In the genomic region with DNA sequence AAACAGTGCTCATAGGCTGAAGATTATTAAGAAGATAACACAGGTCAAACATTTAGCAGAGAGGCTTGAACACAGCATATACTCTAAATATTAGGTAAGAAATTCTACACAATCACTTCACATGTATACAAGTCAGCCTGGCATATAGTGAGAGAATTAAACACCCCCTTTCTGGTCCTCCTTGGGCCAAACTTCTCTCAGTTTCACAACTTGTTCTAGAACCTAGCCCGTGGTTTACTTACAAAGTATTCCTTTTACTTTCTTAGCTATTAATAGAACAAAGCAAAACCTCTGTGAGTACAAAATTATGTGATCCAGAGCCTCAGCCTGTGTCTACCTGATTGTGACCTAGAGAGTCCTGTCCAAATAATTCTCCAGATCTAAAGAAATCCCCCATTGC, we compare ENCODE assay signal across 1 cellular context.
TF ChIP-seq lines count a peak whose summit lies in the region.

No MANE protein-coding gene starts in this region.

TF ChIP-seq in SK-N-SH treated with all-trans-retinoic acid at 6 μM for 48 hours, 23 proteins besides CTCF, POLR2A, EP300 and RAD21 (continued from another document):
- TF ChIP-seq, protein P1, sequence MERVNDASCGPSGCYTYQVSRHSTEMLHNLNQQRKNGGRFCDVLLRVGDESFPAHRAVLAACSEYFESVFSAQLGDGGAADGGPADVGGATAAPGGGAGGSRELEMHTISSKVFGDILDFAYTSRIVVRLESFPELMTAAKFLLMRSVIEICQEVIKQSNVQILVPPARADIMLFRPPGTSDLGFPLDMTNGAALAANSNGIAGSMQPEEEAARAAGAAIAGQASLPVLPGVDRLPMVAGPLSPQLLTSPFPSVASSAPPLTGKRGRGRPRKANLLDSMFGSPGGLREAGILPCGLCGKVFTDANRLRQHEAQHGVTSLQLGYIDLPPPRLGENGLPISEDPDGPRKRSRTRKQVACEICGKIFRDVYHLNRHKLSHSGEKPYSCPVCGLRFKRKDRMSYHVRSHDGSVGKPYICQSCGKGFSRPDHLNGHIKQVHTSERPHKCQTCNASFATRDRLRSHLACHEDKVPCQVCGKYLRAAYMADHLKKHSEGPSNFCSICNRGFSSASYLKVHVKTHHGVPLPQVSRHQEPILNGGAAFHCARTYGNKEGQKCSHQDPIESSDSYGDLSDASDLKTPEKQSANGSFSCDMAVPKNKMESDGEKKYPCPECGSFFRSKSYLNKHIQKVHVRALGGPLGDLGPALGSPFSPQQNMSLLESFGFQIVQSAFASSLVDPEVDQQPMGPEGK (CRISPR knock-in tag; IDR thresholded peaks at IDR 0.05; ENCODE audit: borderline replicate concordance): no peak
- TF ChIP-seq BACH2 (CRISPR knock-in tag; IDR thresholded peaks at IDR 0.05; ENCODE audit: borderline replicate concordance): no peak
- no peak for TF ChIP-seq ZNF565 (CRISPR knock-in tag; conservative IDR thresholded peaks at IDR 0.05; ENCODE audit: low read depth)
TF ChIP-seq in SK-N-SH treated with all-trans-retinoic acid at 6 μM for 48 hours: peak in this region for 0.
